26 cellular contexts compared by ENCODE assay signal in the genomic region with DNA sequence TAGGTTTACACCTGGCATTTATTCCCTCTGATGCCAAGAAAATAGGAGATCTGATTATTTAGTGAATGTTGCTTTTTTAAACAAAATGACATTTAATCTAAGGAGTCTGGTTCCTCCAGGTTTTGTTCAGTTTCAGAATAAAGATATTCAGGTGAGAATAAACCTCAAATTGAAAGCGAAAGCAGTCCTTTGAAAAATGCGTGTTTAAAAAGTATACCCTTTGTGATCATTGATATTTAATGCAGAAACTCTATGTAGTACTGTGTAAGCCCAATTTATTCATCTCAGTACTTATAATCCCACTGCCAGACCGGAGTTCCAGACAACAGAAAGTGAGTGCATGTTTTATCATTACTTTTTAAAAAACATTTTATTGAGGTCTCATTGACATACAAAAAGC.
A peak's percentile ranks its signal among the peaks of the same experiment; 100 is the strongest.
DNase-seq lines count a peak whose midpoint lies in the region; ATAC-seq and TF ChIP-seq lines count a peak whose summit lies in the region.
"Had no signal": no experiment of that assay in that cellular context is flagged by ENCODE, and none has a peak within 500 bp of the region (broad histone marks: within the 10 kb centered on the region; RNA-seq: fewer than 3 reads in every experiment).

No MANE protein-coding gene starts in this region.

- H3K36me3 ChIP-seq in ACC112 (ENCODE audit: insufficient read depth, low read length) = no peaks in the 10 kb centered on the region
- H3K36me3 ChIP-seq in CD8-positive, alpha-beta memory T cell (ENCODE audit: insufficient read depth, low read length) = no peaks in the 10 kb centered on the region
- no peaks in the 10 kb centered on the region for H3K36me3 ChIP-seq in Peyer's patch
- H3K36me3 ChIP-seq: left lung, uterus had no signal

- CTCF ChIA-PET in CD8-positive, alpha-beta memory T cell (lab: Charles Lee) = no interaction called here

- peaks cover 13 to 17% (median 15%) of the 10 kb centered on the region in 3 donors for H3K4me1 Mint-ChIP-seq in CD8-positive, alpha-beta memory T cell
- no peaks in the 10 kb centered on the region for H3K4me1 Mint-ChIP-seq in central memory CD8-positive, alpha-beta T cell
- H3K4me1 Mint-ChIP-seq: CD14-positive monocyte; immature natural killer cell; natural killer cell; stimulated activated memory B cell treated with anti-CD40 and anti-IgM and Interleukin-4, amounts not matched to agents 10 μg/mL and 1 μg/mL and 100 μg/mL, for 72 hours had no signal

- H3K36me3 Mint-ChIP-seq in CD8-positive, alpha-beta memory T cell = no peaks in the 10 kb centered on the region
- no peaks in the 10 kb centered on the region for H3K36me3 Mint-ChIP-seq in central memory CD8-positive, alpha-beta T cell (ENCODE audit: insufficient read depth)
- H3K36me3 Mint-ChIP-seq: CD14-positive monocyte; immature natural killer cell; stimulated activated memory B cell treated with anti-CD40 and anti-IgM and Interleukin-4, amounts not matched to agents 10 μg/mL and 1 μg/mL and 100 μg/mL, for 72 hours had no signal

- peak overlapping the region; percentile 83 for H2AFZ ChIP-seq in ACC112 (ENCODE audit: low read length, unreplicated experiment)

- no peaks in the 10 kb centered on the region for H3K9me3 ChIP-seq in CD8-positive, alpha-beta memory T cell (ENCODE audit: low read length)
- H3K9me3 ChIP-seq in Peyer's patch = no peaks in the 10 kb centered on the region
- H3K9me3 ChIP-seq: testis, uterus had no signal

- H3K4me3 ChIP-seq in ACC112 (ENCODE audit: low read depth, low read length) (peak overlapping the region; percentile 66), Peyer's patch (peak overlapping the region in 2 of 4 donors; percentile 17 to 19)
- H3K4me3 ChIP-seq in CD8-positive, alpha-beta memory T cell (ENCODE audit: low read length) = peak overlapping the region; percentile 33
- H3K4me3 ChIP-seq: K562, left lung, SK-N-MC, smooth muscle cell, testis, uterus had no signal

- no peak for TF ChIP-seq POLR2A in Peyer's patch (IDR thresholded peaks at IDR 0.05)

- no peak for DNase-seq in CD8-positive, alpha-beta memory T cell
- DNase-seq in OCI-M1 (lab: John Stamatoyannopoulos, UW) (peak; percentile 45), NCI-H2171 (lab: John Stamatoyannopoulos, UW) (no peak), Peyer's patch (no peak), hippocampal formation (lab: John Stamatoyannopoulos, UW) (no peak)
- DNase-seq in central memory CD8-positive, alpha-beta T cell (ENCODE audit: low spot score in 2 of 2) = no peak
- DNase-seq: activated CD4-positive, alpha-beta T cell treated with anti-CD3 and anti-CD28 coated beads for 4 hours; activated gamma-delta T cell treated with Interleukin-2 at 50 U/mL for 16 hours; foreskin keratinocyte; GOT3; immature natural killer cell; left lung; natural killer cell; NCI-H1694; NCI-H524; stimulated activated CD4-positive, alpha-beta T cell treated with anti-CD3 and anti-CD28 coated beads, Interleukin-2, amount 100 ng/mL, for 48 hours; testis; uterus had no signal

- no peaks in the 10 kb centered on the region for H3K79me2 ChIP-seq in ACC112 (ENCODE audit: control insufficient read depth, insufficient read depth, low read length, unreplicated experiment)

- peak overlapping the region; percentile 1 to 89 (median 54) for H3K27ac Mint-ChIP-seq in CD8-positive, alpha-beta memory T cell
- H3K27ac Mint-ChIP-seq in central memory CD8-positive, alpha-beta T cell (ENCODE audit: low read depth) = peak overlapping the region; percentile 30
- H3K27ac Mint-ChIP-seq: CD14-positive monocyte; immature natural killer cell; mesothelial cell of epicardium; natural killer cell; stimulated activated memory B cell treated with anti-CD40 and anti-IgM and Interleukin-4, amounts not matched to agents 10 μg/mL and 1 μg/mL and 100 μg/mL, for 72 hours had no signal

- peaks cover 0 to 4% (median 1%) of the 10 kb centered on the region in 5 donors for H3K9me3 Mint-ChIP-seq in CD8-positive, alpha-beta memory T cell
- no peaks in the 10 kb centered on the region for H3K9me3 Mint-ChIP-seq in central memory CD8-positive, alpha-beta T cell

- H3K4me1 ChIP-seq in ACC112 (ENCODE audit: control insufficient read depth, insufficient read depth, low read length, unreplicated experiment) = peaks cover 3% of the 10 kb centered on the region
- no peaks in the 10 kb centered on the region for H3K4me1 ChIP-seq in CD8-positive, alpha-beta memory T cell (ENCODE audit: insufficient read depth, low read length)
- H3K4me1 ChIP-seq in Peyer's patch = no peaks in the 10 kb centered on the region
- H3K4me1 ChIP-seq: foreskin keratinocyte, left lung, testis, uterus had no signal

- no peak overlapping the region for H3K27ac ChIP-seq in ACC112 (ENCODE audit: low read depth, low read length)
- no peak overlapping the region for H3K27ac ChIP-seq in CD8-positive, alpha-beta memory T cell (ENCODE audit: low read depth, low read length)
- H3K27ac ChIP-seq in Peyer's patch = no peak overlapping the region
- H3K27ac ChIP-seq: foreskin keratinocyte, left lung, SK-N-MC, testis, uterus had no signal

- POLR2A ChIA-PET in CD8-positive, alpha-beta memory T cell (lab: Charles Lee) = no interaction called here

- no peak for ATAC-seq in central memory CD8-positive, alpha-beta T cell (replicated peaks; ENCODE audit: extremely low read depth, poor library complexity, severe bottlenecking)
- ATAC-seq: esophagus mucosa; foreskin keratinocyte; K562; left lung; natural killer cell; stimulated activated memory B cell treated with anti-CD40 and anti-IgM and Interleukin-4, amounts not matched to agents 10 μg/mL and 1 μg/mL and 100 μg/mL, for 72 hours had no signal

- H3K27me3 ChIP-seq in ACC112 (ENCODE audit: insufficient read depth, low read length) (no peaks in the 10 kb centered on the region), Peyer's patch (no peaks in the 10 kb centered on the region)
- no peaks in the 10 kb centered on the region for H3K27me3 ChIP-seq in CD8-positive, alpha-beta memory T cell (ENCODE audit: insufficient read depth, low read length, poor library complexity, severe bottlenecking)
- H3K27me3 ChIP-seq: foreskin keratinocyte, left lung, testis, uterus had no signal

- H3K4me3 Mint-ChIP-seq in CD8-positive, alpha-beta memory T cell = peak overlapping the region; percentile 53 to 86 (median 73)
- H3K4me3 Mint-ChIP-seq in central memory CD8-positive, alpha-beta T cell = peak overlapping the region; percentile 49
- H3K4me3 Mint-ChIP-seq: CD14-positive monocyte; immature natural killer cell; mesothelial cell of epicardium; natural killer cell; stimulated activated memory B cell treated with anti-CD40 and anti-IgM and Interleukin-4, amounts not matched to agents 10 μg/mL and 1 μg/mL and 100 μg/mL, for 72 hours had no signal

- H3K27me3 Mint-ChIP-seq in CD8-positive, alpha-beta memory T cell = no peaks in the 10 kb centered on the region
- no peaks in the 10 kb centered on the region for H3K27me3 Mint-ChIP-seq in central memory CD8-positive, alpha-beta T cell
- H3K27me3 Mint-ChIP-seq: stimulated activated memory B cell treated with anti-CD40 and anti-IgM and Interleukin-4, amounts not matched to agents 10 μg/mL and 1 μg/mL and 100 μg/mL, for 72 hours had no signal

- no peak for TF ChIP-seq CTCF in Peyer's patch (IDR thresholded peaks at IDR 0.05)
